ENCODE assay signal across 18 cellular contexts in the genomic region with DNA sequence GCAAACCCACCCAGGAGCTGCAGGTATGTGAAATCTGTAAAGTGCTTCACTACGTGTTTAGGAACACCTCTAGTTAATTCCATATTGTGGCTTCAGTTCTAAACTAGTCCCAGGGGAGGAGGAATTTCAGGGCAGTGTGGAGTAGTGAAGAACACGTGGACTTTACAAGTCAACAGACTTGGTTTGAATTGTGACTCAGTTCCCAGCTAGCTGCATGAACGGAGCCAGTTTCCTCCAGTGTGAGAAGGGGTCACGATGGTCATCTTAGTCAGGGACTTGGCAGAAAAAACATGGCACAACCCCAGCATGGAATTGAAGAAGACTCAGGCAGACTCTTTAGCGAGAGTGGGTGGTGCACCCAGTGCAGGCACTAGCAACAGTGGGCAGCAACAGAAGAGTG.
DNase-seq lines count a peak whose midpoint lies in the region; ATAC-seq and TF ChIP-seq lines count a peak whose summit lies in the region.
"Had no signal": no experiment of that assay in that cellular context is flagged by ENCODE, and none has a peak within 500 bp of the region (broad histone marks: within the 10 kb centered on the region; RNA-seq: fewer than 3 reads in every experiment).

No MANE protein-coding gene starts in this region.

- POLR2A ChIA-PET in AG04450 (lab: Yijun Ruan, JAX): no interaction called here

- H3K4me1 ChIP-seq in hepatocyte (ENCODE audit: insufficient read depth) (peaks cover 6% of the 10 kb centered on the region), ascending aorta (no peaks in the 10 kb centered on the region)
- H3K4me1 ChIP-seq: left ventricle myocardium inferior, psoas muscle had no signal

- DNase-seq in AG04450 (ENCODE audit: low read depth, low spot score) (peak; percentile 57), HFFc6 (peak; percentile 88), brain microvascular endothelial cell (peak; percentile 66), hepatocyte (ENCODE audit: low spot score) (no peak), ascending aorta (ENCODE audit: low spot score in 2 of 2) (no peak)
- DNase-seq: activated CD4-positive, alpha-beta T cell treated with anti-CD3 and anti-CD28 coated beads for 1 hour; activated naive CD8-positive, alpha-beta T cell treated with anti-CD3 and anti-CD28 coated beads, Interleukin-2, amount 10 ng/mL, durations not matched to agents 7 days and 5 days; GDM1; left ventricle myocardium inferior; MM.1S; naive B cell; psoas muscle; T-helper 1 cell had no signal

- no peak overlapping the region for H2AFZ ChIP-seq in hepatocyte

- CTCF ChIA-PET in AG04450 (lab: Charles Lee): no interaction called here

- H3K4me2 ChIP-seq in hepatocyte: no peak overlapping the region

- no peaks in the 10 kb centered on the region for H3K9me2 ChIP-seq in hepatocyte (replicated peaks; ENCODE audit: insufficient read depth)

- H3K27ac Mint-ChIP-seq in HFFc6: peak overlapping the region; percentile 60
- no peak overlapping the region for H3K27ac Mint-ChIP-seq in stimulated activated memory B cell treated with anti-CD40 and anti-IgM and Interleukin-4, amounts not matched to agents 10 μg/mL and 1 μg/mL and 100 μg/mL, for 72 hours
- H3K27ac Mint-ChIP-seq: activated naive CD8-positive, alpha-beta T cell treated with anti-CD3 and anti-CD28 coated beads, Interleukin-2, amount 10 ng/mL, durations not matched to agents 7 days and 5 days; naive B cell had no signal

- H3K4me3 ChIP-seq in AG04450 (ENCODE audit: low read depth, low read length) (no peak overlapping the region), brain microvascular endothelial cell (ENCODE audit: low read depth, low read length) (no peak overlapping the region), hepatocyte (no peak overlapping the region), ascending aorta (no peak overlapping the region)
- H3K4me3 ChIP-seq: left ventricle myocardium inferior, psoas muscle, suprapubic skin had no signal

- no peaks in the 10 kb centered on the region for H3K36me3 Mint-ChIP-seq in HFFc6 (ENCODE audit: low read depth)
- H3K36me3 Mint-ChIP-seq in stimulated activated memory B cell treated with anti-CD40 and anti-IgM and Interleukin-4, amounts not matched to agents 10 μg/mL and 1 μg/mL and 100 μg/mL, for 72 hours: no peaks in the 10 kb centered on the region
- H3K36me3 Mint-ChIP-seq: activated naive CD8-positive, alpha-beta T cell treated with anti-CD3 and anti-CD28 coated beads, Interleukin-2, amount 10 ng/mL, durations not matched to agents 7 days and 5 days; naive B cell had no signal

- no peaks in the 10 kb centered on the region for H3K9me3 Mint-ChIP-seq in HFFc6
- no peaks in the 10 kb centered on the region for H3K9me3 Mint-ChIP-seq in stimulated activated memory B cell treated with anti-CD40 and anti-IgM and Interleukin-4, amounts not matched to agents 10 μg/mL and 1 μg/mL and 100 μg/mL, for 72 hours
- H3K9me3 Mint-ChIP-seq: activated naive CD8-positive, alpha-beta T cell treated with anti-CD3 and anti-CD28 coated beads, Interleukin-2, amount 10 ng/mL, durations not matched to agents 7 days and 5 days; naive B cell had no signal

- ATAC-seq in GM21717 (IDR thresholded peaks at IDR 0.05; ENCODE audit: unreplicated experiment) (no peak), GM21723 (IDR thresholded peaks at IDR 0.05; ENCODE audit: unreplicated experiment) (no peak)
- ATAC-seq in stimulated activated memory B cell treated with anti-CD40 and anti-IgM and Interleukin-4, amounts not matched to agents 10 μg/mL and 1 μg/mL and 100 μg/mL, for 72 hours: no peak
- ATAC-seq: psoas muscle had no signal

- 91% methylated on average over 5 of the region's 5 CpGs for WGBS in hepatocyte (ENCODE audit: low lambda C conversion rate, missing lambda C conversion rate)

- no peaks in the 10 kb centered on the region; the same call in 1 of the 2 replicates for H3K27me3 Mint-ChIP-seq in HFFc6 (ENCODE audit: insufficient read depth)
- peaks cover 8% of the 10 kb centered on the region for H3K27me3 Mint-ChIP-seq in stimulated activated memory B cell treated with anti-CD40 and anti-IgM and Interleukin-4, amounts not matched to agents 10 μg/mL and 1 μg/mL and 100 μg/mL, for 72 hours

- intact Hi-C loops in ascending aorta (cut with DNase I): no loop called here

- H3K9me3 ChIP-seq in AG04450 (ENCODE audit: control insufficient read depth, insufficient read depth, low read length) (no peaks in the 10 kb centered on the region), hepatocyte (ENCODE audit: low read depth) (no peaks in the 10 kb centered on the region), ascending aorta (no peaks in the 10 kb centered on the region)
- H3K9me3 ChIP-seq: left ventricle myocardium inferior, psoas muscle, suprapubic skin had no signal

- H3K36me3 ChIP-seq in brain microvascular endothelial cell (replicated peaks) (no peaks in the 10 kb centered on the region), hepatocyte (replicated peaks; ENCODE audit: insufficient read depth, low read depth) (no peaks in the 10 kb centered on the region), ascending aorta (no peaks in the 10 kb centered on the region)
- H3K36me3 ChIP-seq: left ventricle myocardium inferior, suprapubic skin had no signal

- H3K4me3 Mint-ChIP-seq in HFFc6: peak overlapping the region; percentile 23
- no peak overlapping the region for H3K4me3 Mint-ChIP-seq in stimulated activated memory B cell treated with anti-CD40 and anti-IgM and Interleukin-4, amounts not matched to agents 10 μg/mL and 1 μg/mL and 100 μg/mL, for 72 hours
- H3K4me3 Mint-ChIP-seq: activated naive CD8-positive, alpha-beta T cell treated with anti-CD3 and anti-CD28 coated beads, Interleukin-2, amount 10 ng/mL, durations not matched to agents 7 days and 5 days; naive B cell had no signal

- H3K27ac ChIP-seq in AG04450 (ENCODE audit: low read depth, low read length) (no peak overlapping the region), brain microvascular endothelial cell (no peak overlapping the region), hepatocyte (peak overlapping the region; percentile 40), ascending aorta (no peak overlapping the region)
- H3K27ac ChIP-seq: left ventricle myocardium inferior, psoas muscle, RWPE1, suprapubic skin had no signal

- H3K27me3 ChIP-seq in AG04450 (ENCODE audit: control insufficient read depth, insufficient read depth, low read length) (no peaks in the 10 kb centered on the region), brain microvascular endothelial cell (replicated peaks) (no peaks in the 10 kb centered on the region), hepatocyte (no peaks in the 10 kb centered on the region), ascending aorta (no peaks in the 10 kb centered on the region)
- H3K27me3 ChIP-seq: suprapubic skin had no signal

- TF ChIP-seq CTCF in AG04450 (IDR thresholded peaks at IDR 0.05; ENCODE audit: low read depth, low read length) (no peak), HFFc6 (IDR thresholded peaks at IDR 0.05) (no peak), brain microvascular endothelial cell (IDR thresholded peaks at IDR 0.05; ENCODE audit: low read depth, low read length, missing control alignments) (no peak), hepatocyte (IDR thresholded peaks at IDR 0.05; ENCODE audit: poor library complexity) (no peak), ascending aorta (IDR thresholded peaks at IDR 0.05) (no peak)

- no peaks in the 10 kb centered on the region for H3K79me2 ChIP-seq in hepatocyte

- H4K20me1 ChIP-seq in hepatocyte (ENCODE audit: insufficient read depth, poor library complexity, severe bottlenecking): no peaks in the 10 kb centered on the region

- in situ Hi-C loops in brain microvascular endothelial cell (cut with HindIII; ENCODE audit: low pct_ligation_motif_present, low sequenced_read_pairs): no loop called here

- peaks cover 81% of the 10 kb centered on the region for H3K4me1 Mint-ChIP-seq in HFFc6 (ENCODE audit: low read depth)
- no peaks in the 10 kb centered on the region for H3K4me1 Mint-ChIP-seq in stimulated activated memory B cell treated with anti-CD40 and anti-IgM and Interleukin-4, amounts not matched to agents 10 μg/mL and 1 μg/mL and 100 μg/mL, for 72 hours
- H3K4me1 Mint-ChIP-seq: activated naive CD8-positive, alpha-beta T cell treated with anti-CD3 and anti-CD28 coated beads, Interleukin-2, amount 10 ng/mL, durations not matched to agents 7 days and 5 days; naive B cell had no signal

Comparison
In these comparisons a context has a peak if more than half of its experiments do, and no peak if none do; other contexts are left out.
1. DNase-seq: peak in AG04450 (single experiment), HFFc6 (single experiment) and brain microvascular endothelial cell (single experiment); none in hepatocyte (single experiment) and ascending aorta (0 of 2).